Comparison of ENCODE assay signal across 1 cellular context in the genomic region with DNA sequence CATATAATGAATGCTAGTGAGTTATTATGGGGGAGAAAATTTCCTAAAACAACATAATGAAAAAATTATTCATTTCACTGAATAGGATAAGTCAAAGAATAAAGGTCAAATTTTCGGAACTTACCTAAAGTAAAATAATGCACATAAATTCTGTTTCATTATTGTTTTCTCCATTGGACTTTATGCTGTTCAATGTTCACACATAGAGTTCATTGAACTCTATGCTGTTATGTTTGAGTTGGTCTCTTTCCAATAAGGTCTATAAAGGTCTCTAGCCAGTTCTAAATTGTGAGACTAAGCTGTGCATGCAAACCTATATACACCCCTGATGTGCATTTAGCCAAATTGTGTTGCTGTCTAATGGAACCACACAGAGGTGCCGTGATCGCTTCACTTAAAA.
TF ChIP-seq lines count a peak whose summit lies in the region.

No MANE protein-coding gene starts in this region.

TF ChIP-seq in H1, 55 proteins besides CTCF, POLR2A, EP300 and RAD21:
- no peak for TF ChIP-seq RBBP5 (IDR thresholded peaks at IDR 0.05; ENCODE audit: borderline replicate concordance, low read depth, low read length)
- no peak for TF ChIP-seq POLR2AphosphoS5 (IDR thresholded peaks at IDR 0.05; ENCODE audit: low read depth, low read length)
